8 cellular contexts compared by ENCODE assay signal in the genomic region with DNA sequence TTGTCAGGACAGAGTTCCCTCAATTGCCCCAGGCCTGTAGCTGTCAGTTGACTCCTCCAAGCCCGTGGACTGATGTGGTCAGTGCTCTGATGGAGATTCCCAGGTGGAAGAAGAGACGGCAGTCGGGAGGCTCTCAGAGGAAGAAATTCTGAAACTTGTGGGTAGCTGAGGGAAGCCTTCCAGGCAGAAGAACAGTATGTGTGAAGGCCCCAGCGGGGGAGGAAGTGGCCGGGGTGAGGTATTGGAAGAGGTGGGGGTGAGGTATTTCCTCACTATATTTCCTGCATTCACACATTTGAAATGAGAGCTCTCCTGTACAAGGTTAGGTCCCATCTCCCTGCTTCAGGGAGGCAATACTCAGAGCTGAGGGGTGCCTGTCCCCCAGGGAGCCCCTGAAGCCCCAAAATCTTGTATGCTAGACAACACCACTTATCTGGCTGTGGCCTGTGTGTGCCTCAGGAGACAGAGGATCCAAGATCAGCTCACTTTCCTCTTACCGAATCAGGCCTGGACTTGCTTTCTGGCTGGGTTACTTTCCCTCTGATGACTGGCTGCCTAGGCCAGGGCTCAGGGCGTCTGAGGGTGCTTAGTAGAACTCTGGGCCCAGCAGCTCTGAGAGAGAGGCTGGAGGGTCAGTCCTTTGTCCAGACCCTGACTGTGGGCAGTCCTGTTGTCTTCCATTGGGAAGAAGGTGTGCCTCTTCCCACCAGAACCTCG. TPM values are rescaled to one million over a fixed set of nuclear protein-coding genes. Genes with fewer than 3 reads are reported as not detected.
A peak's percentile ranks its signal among the peaks of the same experiment; 100 is the strongest.
DNase-seq lines count a peak whose midpoint lies in the region; ATAC-seq, FAIRE-seq and TF ChIP-seq lines count a peak whose summit lies in the region.

No MANE protein-coding gene starts in this region.

- H3K9me3 Mint-ChIP-seq in activated naive CD4-positive, alpha-beta T cell treated with anti-CD3 and anti-CD28 coated beads, Interleukin-2, amount 50 U/mL, for 72 hours: no peaks in the 10 kb centered on the region

- H3K27ac ChIP-seq in lung (ENCODE audit: low read depth in 1 of 2, low read length in 1 of 2) (peak overlapping the region in 1 of 2 donors; percentile 85), PC-3 (ENCODE audit: low read length) (no peak overlapping the region)

- H3K9ac ChIP-seq in PC-3 (ENCODE audit: low read length): no peak overlapping the region

- TF ChIP-seq POLR2A in GM12892 (IDR thresholded peaks at IDR 0.05; ENCODE audit: low read depth, low read length): no peak

- H3K4me3 ChIP-seq in lung (no peak overlapping the region), PC-3 (ENCODE audit: low read length) (no peak overlapping the region)

- POLR2A ChIA-PET in PC-3 (lab: Charles Lee; ENCODE audit: unreplicated experiment): interaction anchor here (0.6 kb wide), 1 partner anchor 114 kb away, joined by 3 read pairs; a partner anchor contains a TSS

- H3K36me3 Mint-ChIP-seq in activated naive CD4-positive, alpha-beta T cell treated with anti-CD3 and anti-CD28 coated beads, Interleukin-2, amount 50 U/mL, for 72 hours: no peaks in the 10 kb centered on the region

- H3K36me3 ChIP-seq in lung (ENCODE audit: control insufficient read depth in 2 of 2, insufficient read depth in 2 of 2, low read length in 2 of 2): peaks cover 0 to 15% of the 10 kb centered on the region in 2 donors
- H3K36me3 ChIP-seq in PC-3 (ENCODE audit: low read depth, low read length): peaks cover 4% of the 10 kb centered on the region

- no peaks in the 10 kb centered on the region for H3K9me2 ChIP-seq in PC-3 (replicated peaks; ENCODE audit: low read length)

- H2AFZ ChIP-seq in PC-3 (ENCODE audit: low read length): no peak overlapping the region

- DNase-seq in GM12892 (ENCODE audit: insufficient read length) (peak; percentile 53), RPMI7951 (ENCODE audit: low read depth) (peak; percentile 70), lung (ENCODE audit: low spot score) (no peak), NCI-H1436 treated with DMSO at 0.1 percent for 48 hours (lab: John Stamatoyannopoulos, UW) (no peak), cortex of kidney (lab: John Stamatoyannopoulos, UW) (no peak), PC-3 (no peak)
- DNase-seq in activated naive CD4-positive, alpha-beta T cell treated with anti-CD3 and anti-CD28 coated beads, Interleukin-2, amount 50 U/mL, for 72 hours (ENCODE audit: low spot score in 2 of 2): peak; percentile 41 to 63
- peak; percentile 28 to 43 for DNase-seq in stimulated activated CD8-positive, alpha-beta memory T cell treated with anti-CD3 and anti-CD28 coated beads, Interleukin-7, amount 100 ng/mL, for 48 hours (ENCODE audit: extremely low read depth in 1 of 2, low read depth in 1 of 2)

- peaks cover 16% of the 10 kb centered on the region; the same call in 1 of the 2 replicates for H4K20me1 ChIP-seq in PC-3 (ENCODE audit: low read length)

- peak overlapping the region; percentile 65 to 85 for H3K27ac Mint-ChIP-seq in activated naive CD4-positive, alpha-beta T cell treated with anti-CD3 and anti-CD28 coated beads, Interleukin-2, amount 50 U/mL, for 72 hours

- no peak overlapping the region for H3K4me2 ChIP-seq in PC-3 (ENCODE audit: low read length)

- H3F3A ChIP-seq in PC-3 (ENCODE audit: low read length, unreplicated experiment): no peaks in the 10 kb centered on the region

- BruUV-seq in PC-3 (replicated peaks; lab: Mats Ljungman, UMichigan): no TSS peak

- intact Hi-C loops in PC-3 (cut with micrococcal nuclease): no loop called here

- peak; percentile 77 for FAIRE-seq in GM12892 (lab: Jason Lieb, UNC)

- 29 to 34% methylated on average over 8 of the region's 8 CpGs for WGBS in lung, 2 donors

- H3K79me2 ChIP-seq in PC-3 (ENCODE audit: low read length): peaks cover 60% of the 10 kb centered on the region

- peak; percentile 89 to 91 for ATAC-seq in activated naive CD4-positive, alpha-beta T cell treated with anti-CD3 and anti-CD28 coated beads, Interleukin-2, amount 50 U/mL, for 72 hours
- peak; percentile 49 for ATAC-seq in lung (ENCODE audit: insufficient read depth, low FRiP score)
- ATAC-seq in PC-3: no peak

- H3K4me1 ChIP-seq in lung (ENCODE audit: control insufficient read depth in 2 of 2, insufficient read depth in 2 of 2, low read length in 2 of 2) (peaks cover 0 to 30% of the 10 kb centered on the region in 2 donors), PC-3 (ENCODE audit: insufficient read depth, low read length) (no peaks in the 10 kb centered on the region)

- TF ChIP-seq CTCF in lung (IDR thresholded peaks at IDR 0.05; ENCODE audit: control extremely low read depth, extremely low read depth) (no peak), PC-3 (conservative IDR thresholded peaks at IDR 0.05; ENCODE audit: low read depth, low read length) (no peak)

- H3K27me3 ChIP-seq in lung (ENCODE audit: control insufficient read depth, insufficient read depth) (no peaks in the 10 kb centered on the region), PC-3 (ENCODE audit: low read length) (no peaks in the 10 kb centered on the region)

- no peaks in the 10 kb centered on the region for H3K9me3 ChIP-seq in lung (ENCODE audit: control insufficient read depth in 2 of 2, insufficient read depth in 1 of 2, low read length in 1 of 2)
- no peaks in the 10 kb centered on the region for H3K9me3 ChIP-seq in PC-3 (ENCODE audit: low read length)

- CTCF ChIA-PET in PC-3 (lab: Charles Lee): interaction anchor here (0.6 kb wide), 1 partner anchor 594 kb away, joined by 3 read pairs; no protein-coding TSS in a partner anchor

RNA-seq across cellular contexts. Expression of a gene that starts 49.3 kb away (rescaled TPM):
- polyA plus RNA-seq in GM12892 (2012; ENCODE audit: missing spikeins): 14.5 TPM
- 17.4 and 20.3 TPM in 2 replicates for total RNA-seq in RPMI7951 (2014; rRNA removed; shearing (Covaris generic))
- total RNA-seq in activated naive CD4-positive, alpha-beta T cell treated with anti-CD3 and anti-CD28 coated beads, Interleukin-2, amount 50 U/mL, for 72 hours: under 1 TPM; 0.57 to 0.95 TPM
- total RNA-seq in lung (100 to 1,000 TPM in 1 of 2 donors, 10 to 100 TPM in 1; 40.8 to 239 TPM), PC-3 (2014; rRNA removed) (10.8 and 12.0 TPM in 2 replicates)
- 100 to 1,000 TPM in 1 of 2 donors, 10 to 100 TPM in 1; 68.4 to 243 TPM for polyA plus RNA-seq in lung

Comparison
In these comparisons a context has a peak if more than half of its experiments do, and no peak if none do; other contexts are left out.
1. DNase-seq: peak in GM12892 (single experiment), RPMI7951 (single experiment), activated naive CD4-positive, alpha-beta T cell treated with anti-CD3 and anti-CD28 coated beads, Interleukin-2, amount 50 U/mL, for 72 hours (2 of 2) and stimulated activated CD8-positive, alpha-beta memory T cell treated with anti-CD3 and anti-CD28 coated beads, Interleukin-7, amount 100 ng/mL, for 48 hours (2 of 2); none in lung (single experiment), NCI-H1436 treated with DMSO at 0.1 percent for 48 hours (single experiment), cortex of kidney (single experiment) and PC-3 (single experiment).